Comparison of ENCODE assay signal across 11 cellular contexts in genomic region chr1:1627842-1628655, GRCh38. TPM values are rescaled to one million over a fixed set of nuclear protein-coding genes. Genes with fewer than 3 reads are reported as not detected.
DNase-seq lines count a peak whose midpoint lies in the region; ATAC-seq and TF ChIP-seq lines count a peak whose summit lies in the region.
"Had no signal": no experiment of that assay in that cellular context is flagged by ENCODE, and none has a peak within 500 bp of the region (broad histone marks: within the 10 kb centered on the region; RNA-seq: fewer than 3 reads in every experiment).

No MANE protein-coding gene starts in this region.

- no peak overlapping the region for H3K4me3 Mint-ChIP-seq in MCF 10A (ENCODE audit: unreplicated experiment)

- H3K4me2 ChIP-seq in OCI-LY1 (ENCODE audit: low read length) = peak overlapping the region; percentile 83
- H3K4me2 ChIP-seq in hepatocyte = no peak overlapping the region

- H3K36me3 ChIP-seq in OCI-LY1 (ENCODE audit: insufficient read depth, low read length) (no peaks in the 10 kb centered on the region), hepatocyte (replicated peaks; ENCODE audit: insufficient read depth, low read depth) (no peaks in the 10 kb centered on the region)
- H3K36me3 ChIP-seq: MG63 had no signal

- TF ChIP-seq CTCF in GM12865 (IDR thresholded peaks at IDR 0.05; ENCODE audit: insufficient read depth, low read depth, low read length, missing control alignments) (no peak), OCI-LY1 (IDR thresholded peaks at IDR 0.05; ENCODE audit: low read length) (no peak), hepatocyte (IDR thresholded peaks at IDR 0.05; ENCODE audit: poor library complexity) (no peak), MCF 10A (IDR thresholded peaks at IDR 0.05; ENCODE audit: unreplicated experiment) (no peak)

- no peaks in the 10 kb centered on the region for H3K4me1 Mint-ChIP-seq in MCF 10A (ENCODE audit: insufficient read depth, unreplicated experiment)

- BruUV-seq in MCF 10A (replicated peaks; lab: Mats Ljungman, UMichigan) = no TSS peak

- ATAC-seq in SK-N-SH treated with all-trans-retinoic acid at 6 μM for 48 hours = no peak

- peak overlapping the region; percentile 45; the same call in 1 of the 2 replicates for H3K9ac ChIP-seq in OCI-LY1 (ENCODE audit: low read length)

- POLR2A ChIA-PET in MCF 10A (lab: Yijun Ruan, JAX) = interaction anchor here (0.6 kb wide), 1 partner anchor 53 kb away, joined by 5 read pairs; no protein-coding TSS in a partner anchor

- H3K79me2 ChIP-seq in OCI-LY1 (ENCODE audit: insufficient read depth, low read length) (no peaks in the 10 kb centered on the region), hepatocyte (no peaks in the 10 kb centered on the region)

- no peaks in the 10 kb centered on the region for H3K9me3 Mint-ChIP-seq in MCF 10A (ENCODE audit: unreplicated experiment)

- H2AFZ ChIP-seq in OCI-LY1 (ENCODE audit: low read length) = no peak overlapping the region
- H2AFZ ChIP-seq in hepatocyte = no peak overlapping the region

- H3K27ac Mint-ChIP-seq in MCF 10A (ENCODE audit: low read depth, unreplicated experiment) = no peak overlapping the region

- peaks cover 29% of the 10 kb centered on the region for H3K4me1 ChIP-seq in OCI-LY1 (ENCODE audit: insufficient read depth, low read length, severe bottlenecking)
- peaks cover 19% of the 10 kb centered on the region for H3K4me1 ChIP-seq in hepatocyte (ENCODE audit: insufficient read depth)

- intact Hi-C loops in MCF 10A (cut with micrococcal nuclease) = no loop called here

- H3K27me3 ChIP-seq in OCI-LY1 (ENCODE audit: insufficient read depth, low read length) = no peaks in the 10 kb centered on the region
- H3K27me3 ChIP-seq in hepatocyte = peaks cover 15% of the 10 kb centered on the region
- H3K27me3 ChIP-seq: MG63 had no signal

- H3K36me3 Mint-ChIP-seq in MCF 10A (ENCODE audit: insufficient read depth, unreplicated experiment) = peaks cover 1% of the 10 kb centered on the region

- DNase-seq in GM12865 (ENCODE audit: low read depth) = peak; percentile 9
- peak; percentile 4 for DNase-seq in hepatocyte (ENCODE audit: low spot score)
- peak; percentile 10 for DNase-seq in retina
- DNase-seq in NCI-H2029 treated with DMSO at 0.1 percent for 48 hours (lab: John Stamatoyannopoulos, UW) = no peak
- DNase-seq in MCF 10A (ENCODE audit: unreplicated experiment) = no peak
- DNase-seq: DMS 273 treated with DMSO at 0.1 percent for 48 hours, erythroblast, MG63 had no signal

- H3K4me3 ChIP-seq in GM12865 (ENCODE audit: low read depth, low read length) = no peak overlapping the region
- H3K4me3 ChIP-seq in OCI-LY1 (ENCODE audit: low read depth, low read length, poor library complexity, severe bottlenecking) = peak overlapping the region; percentile 64
- H3K4me3 ChIP-seq in hepatocyte = no peak overlapping the region
- H3K4me3 ChIP-seq: cardiac muscle cell, MG63 had no signal

- H4K20me1 ChIP-seq in OCI-LY1 (ENCODE audit: insufficient read depth, low read length) (no peaks in the 10 kb centered on the region), hepatocyte (ENCODE audit: insufficient read depth, poor library complexity, severe bottlenecking) (no peaks in the 10 kb centered on the region)

- H3K9me2 ChIP-seq in OCI-LY1 (ENCODE audit: low read depth, low read length) (no peaks in the 10 kb centered on the region), hepatocyte (replicated peaks; ENCODE audit: insufficient read depth) (no peaks in the 10 kb centered on the region)

- H3K9me3 ChIP-seq in OCI-LY1 (ENCODE audit: low read length) (no peaks in the 10 kb centered on the region), hepatocyte (ENCODE audit: low read depth) (no peaks in the 10 kb centered on the region)
- H3K9me3 ChIP-seq: MG63 had no signal

- WGBS in hepatocyte (ENCODE audit: low lambda C conversion rate, missing lambda C conversion rate) = 97% methylated on average over 47 of the region's 50 CpGs

- H3K27ac ChIP-seq in OCI-LY1 (ENCODE audit: low read depth, low read length, poor library complexity, severe bottlenecking) (no peak overlapping the region), hepatocyte (no peak overlapping the region)
- H3K27ac ChIP-seq: cardiac muscle cell had no signal

- no peaks in the 10 kb centered on the region for H3K27me3 Mint-ChIP-seq in MCF 10A (ENCODE audit: insufficient read depth, unreplicated experiment)

- no peaks in the 10 kb centered on the region for H3F3A ChIP-seq in OCI-LY1 (ENCODE audit: insufficient read depth, low read length)

- CTCF ChIA-PET in MCF 10A (lab: Yijun Ruan, JAX) = no interaction called here

TF ChIP-seq in SK-N-SH treated with all-trans-retinoic acid at 6 μM for 48 hours, 23 proteins besides CTCF, POLR2A, EP300 and RAD21:
- TF ChIP-seq ISL1 (CRISPR knock-in tag; IDR thresholded peaks at IDR 0.05) = no peak
- TF ChIP-seq ZNF70 (CRISPR knock-in tag; IDR thresholded peaks at IDR 0.05) = no peak
- no peak for TF ChIP-seq ZFP30 (CRISPR knock-in tag; IDR thresholded peaks at IDR 0.05)
- no peak for TF ChIP-seq PATZ1 (CRISPR knock-in tag; IDR thresholded peaks at IDR 0.05; ENCODE audit: borderline replicate concordance)
- no peak for TF ChIP-seq CSRNP3 (CRISPR knock-in tag; IDR thresholded peaks at IDR 0.05)
- no peak for TF ChIP-seq SNAI2 (CRISPR knock-in tag; IDR thresholded peaks at IDR 0.05)
- TF ChIP-seq TOX (CRISPR knock-in tag; IDR thresholded peaks at IDR 0.05; ENCODE audit: borderline replicate concordance) = no peak
- TF ChIP-seq CREB5 (CRISPR knock-in tag; IDR thresholded peaks at IDR 0.05; ENCODE audit: low read depth) = no peak
- TF ChIP-seq TCF4 (CRISPR knock-in tag; IDR thresholded peaks at IDR 0.05; ENCODE audit: borderline replicate concordance) = no peak
- no peak for TF ChIP-seq ARNTL (CRISPR knock-in tag; IDR thresholded peaks at IDR 0.05; ENCODE audit: borderline replicate concordance, low read depth)
- TF ChIP-seq RARB (CRISPR knock-in tag; IDR thresholded peaks at IDR 0.05) = no peak
- no peak for TF ChIP-seq BACH2 (CRISPR knock-in tag; IDR thresholded peaks at IDR 0.05; ENCODE audit: borderline replicate concordance)

RNA-seq across cellular contexts. Expression of gene MMP23B, which starts 3.9 kb away (rescaled TPM):
- 48.0 and 73.4 TPM in 2 replicates for total RNA-seq in hepatocyte
- 136 and 184 TPM in 2 replicates for polyA plus RNA-seq in hepatocyte
- 1.4 and 1.7 TPM in 2 replicates for total RNA-seq in MCF 10A (2022)

RNA-seq across cellular contexts. Expression of gene MIB2, which starts 12.7 kb away (rescaled TPM):
- total RNA-seq in hepatocyte = 34.8 and 47.5 TPM in 2 replicates
- 75.3 and 121 TPM in 2 replicates for polyA plus RNA-seq in hepatocyte
- 46.4 and 61.3 TPM in 2 replicates for total RNA-seq in MCF 10A (2022)

RNA-seq across cellular contexts. Expression of gene FNDC10, which starts 28.1 kb away (rescaled TPM):
- total RNA-seq in hepatocyte (0.96 and 2.1 TPM in 2 replicates), MCF 10A (2022) (4.3 and 5.1 TPM in 2 replicates)
- 6.0 and 8.8 TPM in 2 replicates for polyA plus RNA-seq in hepatocyte

RNA-seq across cellular contexts. Expression of gene CDK11B, which starts 30.8 kb away (rescaled TPM):
- total RNA-seq in hepatocyte = 7.5 and 10.1 TPM in 2 replicates
- 15.3 and 21.3 TPM in 2 replicates for polyA plus RNA-seq in hepatocyte
- total RNA-seq in MCF 10A (2022) = 32.0 and 32.5 TPM in 2 replicates

RNA-seq across cellular contexts. Expression of gene SSU72, which starts 53.4 kb away (rescaled TPM):
- total RNA-seq in hepatocyte = 75.7 and 85.0 TPM in 2 replicates
- polyA plus RNA-seq in hepatocyte = 192 and 203 TPM in 2 replicates
- 97.4 and 104 TPM in 2 replicates for total RNA-seq in MCF 10A (2022)

Comparison
In these comparisons a context has a peak if more than half of its experiments do, and no peak if none do; other contexts are left out.
1. DNase-seq: peak in GM12865 (single experiment), hepatocyte (single experiment) and retina (single experiment); none in NCI-H2029 treated with DMSO at 0.1 percent for 48 hours (single experiment) and MCF 10A (single experiment).
2. RNA of gene MMP23B, which starts 3.9 kb away (total RNA-seq): 48.0 to 73.4 TPM in hepatocyte; 1.4 to 1.7 TPM in MCF 10A; every median in the first group is over 10 times any median in the second.